In the genomic region with DNA sequence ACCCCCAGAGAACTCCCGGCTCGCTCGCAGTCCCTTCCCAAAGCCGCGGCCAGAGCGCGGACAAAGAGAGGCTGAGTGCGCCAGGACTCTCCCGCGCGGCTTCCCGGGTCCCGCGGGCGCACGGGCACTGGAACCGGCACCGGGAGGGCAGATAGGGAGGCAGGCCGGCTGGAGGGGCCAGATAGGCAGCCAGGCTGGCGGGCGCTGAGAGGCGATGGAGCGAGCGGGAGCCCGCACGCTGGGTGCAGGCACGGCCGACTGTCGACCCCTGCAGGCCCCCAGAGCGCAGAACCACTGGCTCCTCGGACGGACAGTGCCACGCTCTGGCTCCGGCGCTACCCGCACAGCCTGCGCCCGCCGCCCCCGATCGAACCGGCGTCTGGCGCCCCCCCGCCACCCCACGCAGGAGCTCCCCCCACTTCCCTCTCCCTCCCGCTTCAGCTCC, we compare ENCODE assay signal across 1 cellular context.
TF ChIP-seq lines count a peak whose summit lies in the region.

No MANE protein-coding gene starts in this region.

TF ChIP-seq in WTC11, 78 proteins besides CTCF, POLR2A, EP300 and RAD21 (continued from another document):
- TF ChIP-seq, protein P1, sequence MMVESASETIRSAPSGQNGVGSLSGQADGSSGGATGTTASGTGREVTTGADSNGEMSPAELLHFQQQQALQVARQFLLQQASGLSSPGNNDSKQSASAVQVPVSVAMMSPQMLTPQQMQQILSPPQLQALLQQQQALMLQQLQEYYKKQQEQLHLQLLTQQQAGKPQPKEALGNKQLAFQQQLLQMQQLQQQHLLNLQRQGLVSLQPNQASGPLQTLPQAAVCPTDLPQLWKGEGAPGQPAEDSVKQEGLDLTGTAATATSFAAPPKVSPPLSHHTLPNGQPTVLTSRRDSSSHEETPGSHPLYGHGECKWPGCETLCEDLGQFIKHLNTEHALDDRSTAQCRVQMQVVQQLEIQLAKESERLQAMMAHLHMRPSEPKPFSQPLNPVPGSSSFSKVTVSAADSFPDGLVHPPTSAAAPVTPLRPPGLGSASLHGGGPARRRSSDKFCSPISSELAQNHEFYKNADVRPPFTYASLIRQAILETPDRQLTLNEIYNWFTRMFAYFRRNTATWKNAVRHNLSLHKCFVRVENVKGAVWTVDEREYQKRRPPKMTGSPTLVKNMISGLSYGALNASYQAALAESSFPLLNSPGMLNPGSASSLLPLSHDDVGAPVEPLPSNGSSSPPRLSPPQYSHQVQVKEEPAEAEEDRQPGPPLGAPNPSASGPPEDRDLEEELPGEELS (CRISPR knock-in tag; IDR thresholded peaks at IDR 0.05): 0 out of 2 replicates have a peak, but pooled peaks have one; percentile 21
- TF ChIP-seq, protein P2, sequence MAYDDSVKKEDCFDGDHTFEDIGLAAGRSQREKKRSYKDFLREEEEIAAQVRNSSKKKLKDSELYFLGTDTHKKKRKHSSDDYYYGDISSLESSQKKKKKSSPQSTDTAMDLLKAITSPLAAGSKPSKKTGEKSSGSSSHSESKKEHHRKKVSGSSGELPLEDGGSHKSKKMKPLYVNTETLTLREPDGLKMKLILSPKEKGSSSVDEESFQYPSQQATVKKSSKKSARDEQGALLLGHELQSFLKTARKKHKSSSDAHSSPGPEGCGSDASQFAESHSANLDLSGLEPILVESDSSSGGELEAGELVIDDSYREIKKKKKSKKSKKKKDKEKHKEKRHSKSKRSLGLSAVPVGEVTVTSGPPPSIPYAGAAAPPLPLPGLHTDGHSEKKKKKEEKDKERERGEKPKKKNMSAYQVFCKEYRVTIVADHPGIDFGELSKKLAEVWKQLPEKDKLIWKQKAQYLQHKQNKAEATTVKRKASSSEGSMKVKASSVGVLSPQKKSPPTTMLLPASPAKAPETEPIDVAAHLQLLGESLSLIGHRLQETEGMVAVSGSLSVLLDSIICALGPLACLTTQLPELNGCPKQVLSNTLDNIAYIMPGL (CRISPR knock-in tag; IDR thresholded peaks at IDR 0.05): peak; percentile 77; the same call in 1 of the 2 replicates
- no peak for TF ChIP-seq MYBL2 (CRISPR knock-in tag; IDR thresholded peaks at IDR 0.05)
- TF ChIP-seq, protein P3, sequence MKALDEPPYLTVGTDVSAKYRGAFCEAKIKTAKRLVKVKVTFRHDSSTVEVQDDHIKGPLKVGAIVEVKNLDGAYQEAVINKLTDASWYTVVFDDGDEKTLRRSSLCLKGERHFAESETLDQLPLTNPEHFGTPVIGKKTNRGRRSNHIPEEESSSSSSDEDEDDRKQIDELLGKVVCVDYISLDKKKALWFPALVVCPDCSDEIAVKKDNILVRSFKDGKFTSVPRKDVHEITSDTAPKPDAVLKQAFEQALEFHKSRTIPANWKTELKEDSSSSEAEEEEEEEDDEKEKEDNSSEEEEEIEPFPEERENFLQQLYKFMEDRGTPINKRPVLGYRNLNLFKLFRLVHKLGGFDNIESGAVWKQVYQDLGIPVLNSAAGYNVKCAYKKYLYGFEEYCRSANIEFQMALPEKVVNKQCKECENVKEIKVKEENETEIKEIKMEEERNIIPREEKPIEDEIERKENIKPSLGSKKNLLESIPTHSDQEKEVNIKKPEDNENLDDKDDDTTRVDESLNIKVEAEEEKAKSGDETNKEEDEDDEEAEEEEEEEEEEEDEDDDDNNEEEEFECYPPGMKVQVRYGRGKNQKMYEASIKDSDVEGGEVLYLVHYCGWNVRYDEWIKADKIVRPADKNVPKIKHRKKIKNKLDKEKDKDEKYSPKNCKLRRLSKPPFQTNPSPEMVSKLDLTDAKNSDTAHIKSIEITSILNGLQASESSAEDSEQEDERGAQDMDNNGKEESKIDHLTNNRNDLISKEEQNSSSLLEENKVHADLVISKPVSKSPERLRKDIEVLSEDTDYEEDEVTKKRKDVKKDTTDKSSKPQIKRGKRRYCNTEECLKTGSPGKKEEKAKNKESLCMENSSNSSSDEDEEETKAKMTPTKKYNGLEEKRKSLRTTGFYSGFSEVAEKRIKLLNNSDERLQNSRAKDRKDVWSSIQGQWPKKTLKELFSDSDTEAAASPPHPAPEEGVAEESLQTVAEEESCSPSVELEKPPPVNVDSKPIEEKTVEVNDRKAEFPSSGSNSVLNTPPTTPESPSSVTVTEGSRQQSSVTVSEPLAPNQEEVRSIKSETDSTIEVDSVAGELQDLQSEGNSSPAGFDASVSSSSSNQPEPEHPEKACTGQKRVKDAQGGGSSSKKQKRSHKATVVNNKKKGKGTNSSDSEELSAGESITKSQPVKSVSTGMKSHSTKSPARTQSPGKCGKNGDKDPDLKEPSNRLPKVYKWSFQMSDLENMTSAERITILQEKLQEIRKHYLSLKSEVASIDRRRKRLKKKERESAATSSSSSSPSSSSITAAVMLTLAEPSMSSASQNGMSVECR (CRISPR knock-in tag; IDR thresholded peaks at IDR 0.05; ENCODE audit: borderline replicate concordance): peak; percentile 12; the same call in 1 of the 2 replicates
- 0 out of 2 replicates have a peak, but pooled peaks have one; percentile 63 for TF ChIP-seq ZNF416 (CRISPR knock-in tag; IDR thresholded peaks at IDR 0.05)
